Comparison of ENCODE assay signal across 34 cellular contexts in the genomic region with DNA sequence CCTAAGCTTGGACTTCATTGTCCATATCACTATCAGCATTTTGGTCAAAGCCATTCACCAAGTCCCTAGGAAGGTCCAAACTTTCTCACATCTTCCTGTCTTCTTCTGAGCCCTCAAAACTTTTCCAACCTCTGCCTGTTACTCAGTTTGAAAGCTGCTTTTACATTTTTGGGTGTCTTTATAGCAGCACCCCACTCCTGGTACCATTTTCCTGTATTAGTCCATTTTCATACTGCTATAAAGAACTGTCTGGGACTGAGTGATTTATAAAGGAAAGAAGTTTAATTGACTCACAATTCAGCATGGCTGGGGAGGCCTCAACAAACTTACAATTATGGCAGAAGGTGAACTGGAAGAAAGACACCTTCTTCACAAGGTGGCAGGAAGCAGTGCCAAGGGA.
"Had no signal": no experiment of that assay in that cellular context is flagged by ENCODE, and none has a peak within 500 bp of the region (broad histone marks: within the 10 kb centered on the region; RNA-seq: fewer than 3 reads in every experiment).

No MANE protein-coding gene starts in this region.

- H3K4me3 ChIP-seq: MG63 had no signal

- H3K36me3 ChIP-seq: MG63 had no signal

- DNase-seq: Kasumi-1, MG63, MM.1S, MV-4-11, NCI-H1048, NCI-H1092, NCI-H1092 treated with DMSO at 0.1 percent for 48 hours, NCI-H1105, NCI-H1105 treated with DMSO at 0.1 percent for 48 hours, NCI-H1417, NCI-H1417 treated with DMSO at 0.1 percent for 48 hours, NCI-H1436, NCI-H1436 treated with DMSO at 0.1 percent for 48 hours, NCI-H146, NCI-H1694, NCI-H1694 treated with DMSO at 0.1 percent for 48 hours, NCI-H187, NCI-H187 treated with DMSO at 0.1 percent for 48 hours, NCI-H1930, NCI-H2029, NCI-H2029 treated with DMSO at 0.1 percent for 48 hours, NCI-H2081, NCI-H2081 treated with DMSO at 0.1 percent for 48 hours, NCI-H2107, NCI-H2171, NCI-H2171 treated with DMSO at 0.1 percent for 48 hours, NCI-H2227 treated with DMSO at 0.1 percent for 48 hours, NCI-H226, NCI-H345, NCI-H446, NCI-H446 treated with DMSO at 0.1 percent for 48 hours, NCI-H510A, NCI-H510A treated with DMSO at 0.1 percent for 48 hours, NCI-H526 had no signal

- H3K9me3 ChIP-seq: MG63 had no signal

- H3K27me3 ChIP-seq: MG63 had no signal
